ENCODE assay signal across 1 cellular context in the genomic region with DNA sequence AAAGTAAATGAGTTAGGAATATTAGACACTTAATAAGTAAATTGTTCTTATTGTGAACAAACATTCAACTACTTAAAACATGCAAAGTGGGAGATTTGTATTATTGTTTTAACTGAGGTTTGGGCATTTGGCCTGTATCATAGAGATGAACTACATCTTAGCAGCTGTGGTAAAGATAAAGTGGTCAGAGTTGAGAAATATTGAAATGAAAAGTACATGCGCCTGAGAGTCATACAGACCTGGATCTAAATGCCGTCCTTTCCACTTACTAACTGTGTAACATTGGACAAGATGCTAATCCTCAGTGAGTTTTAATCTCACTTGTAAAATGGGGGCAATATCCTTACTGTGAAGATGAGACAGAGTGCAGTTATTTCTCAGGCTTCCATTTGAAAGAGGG.
TF ChIP-seq lines count a peak whose summit lies in the region.

No MANE protein-coding gene starts in this region.

TF ChIP-seq in GM12878, 131 proteins besides CTCF, POLR2A, EP300 and RAD21 (continued from another document):
- TF ChIP-seq BCL11A (IDR thresholded peaks at IDR 0.05; ENCODE audit: low read depth, low read length) (no peak), YBX1 (IDR thresholded peaks at IDR 0.05) (no peak), ZZZ3 (IDR thresholded peaks at IDR 0.05; ENCODE audit: control insufficient read depth, insufficient read length, low read depth) (no peak), PAX8 (IDR thresholded peaks at IDR 0.05) (no peak), GABPA (IDR thresholded peaks at IDR 0.05; ENCODE audit: low read depth) (no peak), CEBPB (IDR thresholded peaks at IDR 0.05; ENCODE audit: borderline replicate concordance in 1 of 2, low read depth in 2 of 2, low read length in 2 of 2) (no peak), IRF4 (IDR thresholded peaks at IDR 0.05; ENCODE audit: low read depth, low read length) (no peak)
- TF ChIP-seq, protein P1, sequence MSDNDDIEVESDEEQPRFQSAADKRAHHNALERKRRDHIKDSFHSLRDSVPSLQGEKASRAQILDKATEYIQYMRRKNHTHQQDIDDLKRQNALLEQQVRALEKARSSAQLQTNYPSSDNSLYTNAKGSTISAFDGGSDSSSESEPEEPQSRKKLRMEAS (IDR thresholded peaks at IDR 0.05; ENCODE audit: low read depth, low read length): no peak
